In the genomic region with DNA sequence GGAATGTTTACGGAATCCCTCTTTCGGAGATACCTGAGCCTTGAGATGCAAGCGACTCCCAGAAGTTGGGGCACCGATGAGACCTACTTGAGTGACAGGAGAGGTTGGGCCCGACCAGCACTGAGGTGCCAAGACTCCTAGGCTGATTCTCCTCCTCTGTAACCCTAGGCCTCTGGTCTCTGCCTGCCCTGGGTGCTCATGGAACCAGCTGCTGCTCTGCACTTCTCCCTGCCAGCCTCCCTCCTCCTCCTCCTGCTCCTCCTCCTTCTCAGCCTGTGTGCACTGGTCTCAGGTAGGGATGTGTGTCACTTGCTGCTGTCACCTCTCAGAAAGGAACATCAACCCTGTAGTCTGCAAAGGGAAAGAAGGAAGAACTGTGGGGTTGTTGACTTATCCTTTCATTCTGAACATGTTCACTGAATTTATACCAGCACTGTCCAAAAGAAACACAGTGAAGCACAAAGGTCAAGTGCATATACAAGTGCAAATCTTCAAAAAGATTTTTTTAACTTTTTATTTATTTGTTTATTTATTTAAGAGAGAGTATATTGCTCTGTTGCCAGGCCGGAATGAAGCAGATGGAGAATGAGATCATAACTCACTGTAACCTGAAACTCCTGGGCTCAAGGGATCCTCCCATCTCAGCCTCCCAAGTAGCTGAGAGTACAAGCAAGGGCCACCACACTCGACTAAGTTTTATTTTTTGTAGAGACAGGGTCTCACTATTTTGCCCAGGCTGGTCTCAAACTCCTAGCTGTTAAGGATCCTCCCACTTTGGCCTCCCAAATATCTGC, we compare ENCODE assay signal across 1 cellular context.
TF ChIP-seq lines count a peak whose summit lies in the region.

No MANE protein-coding gene starts in this region.

TF ChIP-seq in K562, 482 proteins besides CTCF, POLR2A, EP300 and RAD21 (continued from another document and continues in another):
- no peak for TF ChIP-seq ZNF165 (CRISPR knock-in tag; IDR thresholded peaks at IDR 0.05; ENCODE audit: borderline replicate concordance)
- TF ChIP-seq RBM17 (IDR thresholded peaks at IDR 0.05; ENCODE audit: borderline replicate concordance, low read depth, low read length): no peak
- TF ChIP-seq SMAD3 (CRISPR knock-in tag; conservative IDR thresholded peaks at IDR 0.05): no peak
- no peak for TF ChIP-seq ZNF780A (CRISPR knock-in tag; IDR thresholded peaks at IDR 0.05)
- TF ChIP-seq, protein P1, sequence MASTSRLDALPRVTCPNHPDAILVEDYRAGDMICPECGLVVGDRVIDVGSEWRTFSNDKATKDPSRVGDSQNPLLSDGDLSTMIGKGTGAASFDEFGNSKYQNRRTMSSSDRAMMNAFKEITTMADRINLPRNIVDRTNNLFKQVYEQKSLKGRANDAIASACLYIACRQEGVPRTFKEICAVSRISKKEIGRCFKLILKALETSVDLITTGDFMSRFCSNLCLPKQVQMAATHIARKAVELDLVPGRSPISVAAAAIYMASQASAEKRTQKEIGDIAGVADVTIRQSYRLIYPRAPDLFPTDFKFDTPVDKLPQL (IDR thresholded peaks at IDR 0.05; ENCODE audit: extremely low read depth, insufficient read length): no peak
- TF ChIP-seq, protein P2, sequence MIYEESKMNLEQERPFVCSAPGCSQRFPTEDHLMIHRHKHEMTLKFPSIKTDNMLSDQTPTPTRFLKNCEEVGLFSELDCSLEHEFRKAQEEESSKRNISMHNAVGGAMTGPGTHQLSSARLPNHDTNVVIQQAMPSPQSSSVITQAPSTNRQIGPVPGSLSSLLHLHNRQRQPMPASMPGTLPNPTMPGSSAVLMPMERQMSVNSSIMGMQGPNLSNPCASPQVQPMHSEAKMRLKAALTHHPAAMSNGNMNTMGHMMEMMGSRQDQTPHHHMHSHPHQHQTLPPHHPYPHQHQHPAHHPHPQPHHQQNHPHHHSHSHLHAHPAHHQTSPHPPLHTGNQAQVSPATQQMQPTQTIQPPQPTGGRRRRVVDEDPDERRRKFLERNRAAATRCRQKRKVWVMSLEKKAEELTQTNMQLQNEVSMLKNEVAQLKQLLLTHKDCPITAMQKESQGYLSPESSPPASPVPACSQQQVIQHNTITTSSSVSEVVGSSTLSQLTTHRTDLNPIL (CRISPR knock-in tag; IDR thresholded peaks at IDR 0.05): no peak
- TF ChIP-seq, protein P3, sequence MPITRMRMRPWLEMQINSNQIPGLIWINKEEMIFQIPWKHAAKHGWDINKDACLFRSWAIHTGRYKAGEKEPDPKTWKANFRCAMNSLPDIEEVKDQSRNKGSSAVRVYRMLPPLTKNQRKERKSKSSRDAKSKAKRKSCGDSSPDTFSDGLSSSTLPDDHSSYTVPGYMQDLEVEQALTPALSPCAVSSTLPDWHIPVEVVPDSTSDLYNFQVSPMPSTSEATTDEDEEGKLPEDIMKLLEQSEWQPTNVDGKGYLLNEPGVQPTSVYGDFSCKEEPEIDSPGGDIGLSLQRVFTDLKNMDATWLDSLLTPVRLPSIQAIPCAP (CRISPR knock-in tag; IDR thresholded peaks at IDR 0.05; ENCODE audit: borderline replicate concordance): no peak
- TF ChIP-seq ZSCAN32 (CRISPR knock-in tag; IDR thresholded peaks at IDR 0.05): no peak
- no peak for TF ChIP-seq RUNX1 (IDR thresholded peaks at IDR 0.05; ENCODE audit: low read depth)
- no peak for TF ChIP-seq PPARD (CRISPR knock-in tag; IDR thresholded peaks at IDR 0.05)
- TF ChIP-seq SRSF9 (IDR thresholded peaks at IDR 0.05; ENCODE audit: borderline replicate concordance, low read depth, low read length): no peak
- TF ChIP-seq, protein P4, sequence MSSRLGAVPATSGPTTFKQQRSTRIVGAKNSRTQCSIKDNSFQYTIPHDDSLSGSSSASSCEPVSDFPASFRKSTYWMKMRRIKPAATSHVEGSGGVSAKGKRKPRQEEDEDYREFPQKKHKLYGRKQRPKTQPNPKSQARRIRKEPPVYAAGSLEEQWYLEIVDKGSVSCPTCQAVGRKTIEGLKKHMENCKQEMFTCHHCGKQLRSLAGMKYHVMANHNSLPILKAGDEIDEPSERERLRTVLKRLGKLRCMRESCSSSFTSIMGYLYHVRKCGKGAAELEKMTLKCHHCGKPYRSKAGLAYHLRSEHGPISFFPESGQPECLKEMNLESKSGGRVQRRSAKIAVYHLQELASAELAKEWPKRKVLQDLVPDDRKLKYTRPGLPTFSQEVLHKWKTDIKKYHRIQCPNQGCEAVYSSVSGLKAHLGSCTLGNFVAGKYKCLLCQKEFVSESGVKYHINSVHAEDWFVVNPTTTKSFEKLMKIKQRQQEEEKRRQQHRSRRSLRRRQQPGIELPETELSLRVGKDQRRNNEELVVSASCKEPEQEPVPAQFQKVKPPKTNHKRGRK (tag; IDR thresholded peaks at IDR 0.05): no peak
- TF ChIP-seq KAT2B (IDR thresholded peaks at IDR 0.05; ENCODE audit: low read depth, low read length): no peak
- TF ChIP-seq ZNF140 (CRISPR knock-in tag; IDR thresholded peaks at IDR 0.05): no peak
- TF ChIP-seq POLR2AphosphoS2 (IDR thresholded peaks at IDR 0.05; ENCODE audit: low read length): no peak
- no peak for TF ChIP-seq ARID2 (IDR thresholded peaks at IDR 0.05)
- TF ChIP-seq ZNF134 (CRISPR knock-in tag; conservative IDR thresholded peaks at IDR 0.05): no peak
- TF ChIP-seq PHF8 (IDR thresholded peaks at IDR 0.05; ENCODE audit: borderline replicate concordance, low read length): no peak; the same call in 1 of the 2 replicates
- TF ChIP-seq, protein P5, sequence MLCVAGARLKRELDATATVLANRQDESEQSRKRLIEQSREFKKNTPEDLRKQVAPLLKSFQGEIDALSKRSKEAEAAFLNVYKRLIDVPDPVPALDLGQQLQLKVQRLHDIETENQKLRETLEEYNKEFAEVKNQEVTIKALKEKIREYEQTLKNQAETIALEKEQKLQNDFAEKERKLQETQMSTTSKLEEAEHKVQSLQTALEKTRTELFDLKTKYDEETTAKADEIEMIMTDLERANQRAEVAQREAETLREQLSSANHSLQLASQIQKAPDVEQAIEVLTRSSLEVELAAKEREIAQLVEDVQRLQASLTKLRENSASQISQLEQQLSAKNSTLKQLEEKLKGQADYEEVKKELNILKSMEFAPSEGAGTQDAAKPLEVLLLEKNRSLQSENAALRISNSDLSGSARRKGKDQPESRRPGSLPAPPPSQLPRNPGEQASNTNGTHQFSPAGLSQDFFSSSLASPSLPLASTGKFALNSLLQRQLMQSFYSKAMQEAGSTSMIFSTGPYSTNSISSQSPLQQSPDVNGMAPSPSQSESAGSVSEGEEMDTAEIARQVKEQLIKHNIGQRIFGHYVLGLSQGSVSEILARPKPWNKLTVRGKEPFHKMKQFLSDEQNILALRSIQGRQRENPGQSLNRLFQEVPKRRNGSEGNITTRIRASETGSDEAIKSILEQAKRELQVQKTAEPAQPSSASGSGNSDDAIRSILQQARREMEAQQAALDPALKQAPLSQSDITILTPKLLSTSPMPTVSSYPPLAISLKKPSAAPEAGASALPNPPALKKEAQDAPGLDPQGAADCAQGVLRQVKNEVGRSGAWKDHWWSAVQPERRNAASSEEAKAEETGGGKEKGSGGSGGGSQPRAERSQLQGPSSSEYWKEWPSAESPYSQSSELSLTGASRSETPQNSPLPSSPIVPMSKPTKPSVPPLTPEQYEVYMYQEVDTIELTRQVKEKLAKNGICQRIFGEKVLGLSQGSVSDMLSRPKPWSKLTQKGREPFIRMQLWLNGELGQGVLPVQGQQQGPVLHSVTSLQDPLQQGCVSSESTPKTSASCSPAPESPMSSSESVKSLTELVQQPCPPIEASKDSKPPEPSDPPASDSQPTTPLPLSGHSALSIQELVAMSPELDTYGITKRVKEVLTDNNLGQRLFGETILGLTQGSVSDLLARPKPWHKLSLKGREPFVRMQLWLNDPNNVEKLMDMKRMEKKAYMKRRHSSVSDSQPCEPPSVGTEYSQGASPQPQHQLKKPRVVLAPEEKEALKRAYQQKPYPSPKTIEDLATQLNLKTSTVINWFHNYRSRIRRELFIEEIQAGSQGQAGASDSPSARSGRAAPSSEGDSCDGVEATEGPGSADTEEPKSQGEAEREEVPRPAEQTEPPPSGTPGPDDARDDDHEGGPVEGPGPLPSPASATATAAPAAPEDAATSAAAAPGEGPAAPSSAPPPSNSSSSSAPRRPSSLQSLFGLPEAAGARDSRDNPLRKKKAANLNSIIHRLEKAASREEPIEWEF (CRISPR knock-in tag; IDR thresholded peaks at IDR 0.05): no peak
- TF ChIP-seq JUND (IDR thresholded peaks at IDR 0.05; ENCODE audit: borderline replicate concordance, low read depth, low read length): peak; percentile 88
- TF ChIP-seq JUND (tag; IDR thresholded peaks at IDR 0.05; ENCODE audit: borderline replicate concordance, low read depth, low read length): peak; percentile 77; the same call in 2 of the 3 replicates
- no peak for TF ChIP-seq RNF2 (IDR thresholded peaks at IDR 0.05)
- no peak for TF ChIP-seq HDAC8 (tag; IDR thresholded peaks at IDR 0.05)
- TF ChIP-seq HDAC3 (IDR thresholded peaks at IDR 0.05; ENCODE audit: borderline replicate concordance, partially characterized antibody): no peak
- TF ChIP-seq ZNF354B (CRISPR knock-in tag; IDR thresholded peaks at IDR 0.05): no peak
- no peak for TF ChIP-seq NEUROD1 (IDR thresholded peaks at IDR 0.05; ENCODE audit: borderline replicate concordance, low read depth, low read length, partially characterized antibody)
- no peak for TF ChIP-seq CSDE1 (IDR thresholded peaks at IDR 0.05)
- TF ChIP-seq HNRNPUL1 (IDR thresholded peaks at IDR 0.05; ENCODE audit: low read length): no peak
- TF ChIP-seq CBFB (CRISPR knock-in tag; IDR thresholded peaks at IDR 0.05): no peak
- no peak for TF ChIP-seq SREBF1 (IDR thresholded peaks at IDR 0.05; ENCODE audit: borderline replicate concordance, low read depth, low read length)
- no peak for TF ChIP-seq CBFA2T2 (conservative IDR thresholded peaks at IDR 0.05)
- TF ChIP-seq TRIM28 (IDR thresholded peaks at IDR 0.05): no peak
- no peak for TF ChIP-seq ZNF408 (CRISPR knock-in tag; IDR thresholded peaks at IDR 0.05; ENCODE audit: low read depth)
- TF ChIP-seq, protein P6, sequence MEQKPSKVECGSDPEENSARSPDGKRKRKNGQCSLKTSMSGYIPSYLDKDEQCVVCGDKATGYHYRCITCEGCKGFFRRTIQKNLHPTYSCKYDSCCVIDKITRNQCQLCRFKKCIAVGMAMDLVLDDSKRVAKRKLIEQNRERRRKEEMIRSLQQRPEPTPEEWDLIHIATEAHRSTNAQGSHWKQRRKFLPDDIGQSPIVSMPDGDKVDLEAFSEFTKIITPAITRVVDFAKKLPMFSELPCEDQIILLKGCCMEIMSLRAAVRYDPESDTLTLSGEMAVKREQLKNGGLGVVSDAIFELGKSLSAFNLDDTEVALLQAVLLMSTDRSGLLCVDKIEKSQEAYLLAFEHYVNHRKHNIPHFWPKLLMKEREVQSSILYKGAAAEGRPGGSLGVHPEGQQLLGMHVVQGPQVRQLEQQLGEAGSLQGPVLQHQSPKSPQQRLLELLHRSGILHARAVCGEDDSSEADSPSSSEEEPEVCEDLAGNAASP (IDR thresholded peaks at IDR 0.05): no peak
- TF ChIP-seq TAF15 (IDR thresholded peaks at IDR 0.05; ENCODE audit: low read depth, low read length): no peak
- peak; percentile 58 for TF ChIP-seq EP400 (IDR thresholded peaks at IDR 0.05)
- peak; percentile 18 for TF ChIP-seq POLR2B (IDR thresholded peaks at IDR 0.05; ENCODE audit: low read depth, partially characterized antibody)
- TF ChIP-seq, protein P7, sequence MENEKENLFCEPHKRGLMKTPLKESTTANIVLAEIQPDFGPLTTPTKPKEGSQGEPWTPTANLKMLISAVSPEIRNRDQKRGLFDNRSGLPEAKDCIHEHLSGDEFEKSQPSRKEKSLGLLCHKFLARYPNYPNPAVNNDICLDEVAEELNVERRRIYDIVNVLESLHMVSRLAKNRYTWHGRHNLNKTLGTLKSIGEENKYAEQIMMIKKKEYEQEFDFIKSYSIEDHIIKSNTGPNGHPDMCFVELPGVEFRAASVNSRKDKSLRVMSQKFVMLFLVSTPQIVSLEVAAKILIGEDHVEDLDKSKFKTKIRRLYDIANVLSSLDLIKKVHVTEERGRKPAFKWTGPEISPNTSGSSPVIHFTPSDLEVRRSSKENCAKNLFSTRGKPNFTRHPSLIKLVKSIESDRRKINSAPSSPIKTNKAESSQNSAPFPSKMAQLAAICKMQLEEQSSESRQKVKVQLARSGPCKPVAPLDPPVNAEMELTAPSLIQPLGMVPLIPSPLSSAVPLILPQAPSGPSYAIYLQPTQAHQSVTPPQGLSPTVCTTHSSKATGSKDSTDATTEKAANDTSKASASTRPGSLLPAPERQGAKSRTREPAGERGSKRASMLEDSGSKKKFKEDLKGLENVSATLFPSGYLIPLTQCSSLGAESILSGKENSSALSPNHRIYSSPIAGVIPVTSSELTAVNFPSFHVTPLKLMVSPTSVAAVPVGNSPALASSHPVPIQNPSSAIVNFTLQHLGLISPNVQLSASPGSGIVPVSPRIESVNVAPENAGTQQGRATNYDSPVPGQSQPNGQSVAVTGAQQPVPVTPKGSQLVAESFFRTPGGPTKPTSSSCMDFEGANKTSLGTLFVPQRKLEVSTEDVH (IDR thresholded peaks at IDR 0.05; ENCODE audit: low read depth, partially characterized antibody): no peak
- no peak for TF ChIP-seq SNRNP70 (optimal IDR thresholded peaks at IDR 0.05; ENCODE audit: low read depth, low read length)
- TF ChIP-seq POLR2AphosphoS5 (IDR thresholded peaks at IDR 0.05; ENCODE audit: control insufficient read depth, insufficient read depth, low read depth, low read length): 0 out of 2 replicates have a peak, but pooled peaks have one; percentile 22
- TF ChIP-seq NCOA6 (IDR thresholded peaks at IDR 0.05): no peak
- no peak for TF ChIP-seq PHB (CRISPR knock-in tag; IDR thresholded peaks at IDR 0.05)
- TF ChIP-seq, protein P8, sequence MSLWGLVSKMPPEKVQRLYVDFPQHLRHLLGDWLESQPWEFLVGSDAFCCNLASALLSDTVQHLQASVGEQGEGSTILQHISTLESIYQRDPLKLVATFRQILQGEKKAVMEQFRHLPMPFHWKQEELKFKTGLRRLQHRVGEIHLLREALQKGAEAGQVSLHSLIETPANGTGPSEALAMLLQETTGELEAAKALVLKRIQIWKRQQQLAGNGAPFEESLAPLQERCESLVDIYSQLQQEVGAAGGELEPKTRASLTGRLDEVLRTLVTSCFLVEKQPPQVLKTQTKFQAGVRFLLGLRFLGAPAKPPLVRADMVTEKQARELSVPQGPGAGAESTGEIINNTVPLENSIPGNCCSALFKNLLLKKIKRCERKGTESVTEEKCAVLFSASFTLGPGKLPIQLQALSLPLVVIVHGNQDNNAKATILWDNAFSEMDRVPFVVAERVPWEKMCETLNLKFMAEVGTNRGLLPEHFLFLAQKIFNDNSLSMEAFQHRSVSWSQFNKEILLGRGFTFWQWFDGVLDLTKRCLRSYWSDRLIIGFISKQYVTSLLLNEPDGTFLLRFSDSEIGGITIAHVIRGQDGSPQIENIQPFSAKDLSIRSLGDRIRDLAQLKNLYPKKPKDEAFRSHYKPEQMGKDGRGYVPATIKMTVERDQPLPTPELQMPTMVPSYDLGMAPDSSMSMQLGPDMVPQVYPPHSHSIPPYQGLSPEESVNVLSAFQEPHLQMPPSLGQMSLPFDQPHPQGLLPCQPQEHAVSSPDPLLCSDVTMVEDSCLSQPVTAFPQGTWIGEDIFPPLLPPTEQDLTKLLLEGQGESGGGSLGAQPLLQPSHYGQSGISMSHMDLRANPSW (CRISPR knock-in tag; IDR thresholded peaks at IDR 0.05): no peak
- no peak for TF ChIP-seq ZNF583 (CRISPR knock-in tag; IDR thresholded peaks at IDR 0.05)
- TF ChIP-seq GTF2F1 (IDR thresholded peaks at IDR 0.05; ENCODE audit: low read depth, low read length): no peak
- TF ChIP-seq SP1 (CRISPR knock-in tag; IDR thresholded peaks at IDR 0.05): peak; percentile 24; the same call in 1 of the 2 replicates
- TF ChIP-seq ZZZ3 (IDR thresholded peaks at IDR 0.05): no peak
- 0 out of 2 replicates have a peak, but pooled peaks have one; percentile 65 for TF ChIP-seq KAT7 (CRISPR knock-in tag; IDR thresholded peaks at IDR 0.05; ENCODE audit: borderline replicate concordance)
- TF ChIP-seq DPF2 (IDR thresholded peaks at IDR 0.05): peak; percentile 61
- TF ChIP-seq ZKSCAN8 (CRISPR knock-in tag; IDR thresholded peaks at IDR 0.05): no peak
